Comparison of ENCODE assay signal across 21 cellular contexts in genomic region chr17:13728751-13729150, GRCh38.
DNase-seq lines count a peak whose midpoint lies in the region; ATAC-seq and TF ChIP-seq lines count a peak whose summit lies in the region.
"Had no signal": no experiment of that assay in that cellular context is flagged by ENCODE, and none has a peak within 500 bp of the region (broad histone marks: within the 10 kb centered on the region; RNA-seq: fewer than 3 reads in every experiment).

No MANE protein-coding gene starts in this region.

- H3K27me3 ChIP-seq in PC-3 (ENCODE audit: low read length) (no peaks in the 10 kb centered on the region), smooth muscle cell (ENCODE audit: low read depth) (no peaks in the 10 kb centered on the region)
- H3K27me3 ChIP-seq: BE2C, gastroesophageal sphincter had no signal

- no peak for TF ChIP-seq CTCF in PC-3 (conservative IDR thresholded peaks at IDR 0.05; ENCODE audit: low read depth, low read length)
- no peak for TF ChIP-seq CTCF in smooth muscle cell (IDR thresholded peaks at IDR 0.05; ENCODE audit: borderline replicate concordance, insufficient read depth, poor library complexity, severe bottlenecking)

- peaks cover 6 to 17% of the 10 kb centered on the region in 2 donors for H3K9me3 Mint-ChIP-seq in stimulated activated naive CD8-positive, alpha-beta T cell treated with anti-CD3 and anti-CD28 coated beads, Interleukin-15, amount 100 ng/mL, for 72 hours

- POLR2A ChIA-PET in PC-3 (lab: Charles Lee; ENCODE audit: unreplicated experiment): no interaction called here

- H3K4me3 ChIP-seq in PC-3 (ENCODE audit: low read length): peak overlapping the region; percentile 18; the same call in 1 of the 2 replicates
- H3K4me3 ChIP-seq in smooth muscle cell: no peak overlapping the region
- H3K4me3 ChIP-seq: gastroesophageal sphincter had no signal

- H3K4me2 ChIP-seq in PC-3 (ENCODE audit: low read length) (peak overlapping the region; percentile 62), smooth muscle cell (no peak overlapping the region)

- H3K9ac ChIP-seq in PC-3 (ENCODE audit: low read length) (peak overlapping the region; percentile 62), smooth muscle cell (ENCODE audit: low read depth) (no peak overlapping the region)

- no peaks in the 10 kb centered on the region for H3K9me3 ChIP-seq in PC-3 (ENCODE audit: low read length)
- H3K9me3 ChIP-seq in smooth muscle cell (replicated peaks; ENCODE audit: low read depth): no peaks in the 10 kb centered on the region
- H3K9me3 ChIP-seq: BE2C, gastroesophageal sphincter had no signal

- no peaks in the 10 kb centered on the region for H3K79me2 ChIP-seq in PC-3 (ENCODE audit: low read length)
- H3K79me2 ChIP-seq in smooth muscle cell (ENCODE audit: low read depth): no peaks in the 10 kb centered on the region

- peak overlapping the region; percentile 91 for H3K27ac ChIP-seq in PC-3 (ENCODE audit: low read length)
- peak overlapping the region; percentile 53 for H3K27ac ChIP-seq in epithelial cell of prostate
- peak overlapping the region; percentile 1 for H3K27ac ChIP-seq in smooth muscle cell (ENCODE audit: low read depth)
- H3K27ac ChIP-seq: gastroesophageal sphincter had no signal

- DNase-seq in ELR (ENCODE audit: low read depth) (peak; percentile 89), PC-3 (peak; percentile 91), epithelial cell of prostate (ENCODE audit: low read depth, low spot score) (no peak), smooth muscle cell (lab: John Stamatoyannopoulos, UW; ENCODE audit: unreplicated experiment) (no peak), NCI-H1092 (lab: John Stamatoyannopoulos, UW) (no peak)
- no peak for DNase-seq in stimulated activated naive CD4-positive, alpha-beta T cell treated with Interleukin-2 at 50 U/mL for 16 hours (lab: John Stamatoyannopoulos, UW)
- no peak for DNase-seq in stimulated activated naive CD8-positive, alpha-beta T cell treated with anti-CD3 and anti-CD28 coated beads, Interleukin-15, amount 100 ng/mL, for 72 hours
- DNase-seq: activated naive CD4-positive, alpha-beta T cell treated with Interleukin-2 at 50 U/mL for 16 hours; activated T-cell treated with anti-CD3 and anti-CD28 coated beads, Interleukin-2, amount 50 U/mL, for 1 hour; amniotic stem cell; BE2C; caudate nucleus; DMS79 treated with DMSO at 0.1 percent for 48 hours; NCI-H146; NCI-H510A treated with DMSO at 0.1 percent for 48 hours; small intestine; stimulated activated naive B cell treated with anti-CD40 and anti-IgM and Interleukin-4, amounts not matched to agents 10 μg/mL and 1 μg/mL and 100 μg/mL, for 72 hours had no signal

- no peaks in the 10 kb centered on the region for H3K9me2 ChIP-seq in PC-3 (replicated peaks; ENCODE audit: low read length)

- ATAC-seq in PC-3: no peak
- no peak for ATAC-seq in stimulated activated naive CD8-positive, alpha-beta T cell treated with anti-CD3 and anti-CD28 coated beads, Interleukin-15, amount 100 ng/mL, for 72 hours
- ATAC-seq: gastroesophageal sphincter; stimulated activated naive B cell treated with anti-CD40 and anti-IgM and Interleukin-4, amounts not matched to agents 10 μg/mL and 1 μg/mL and 100 μg/mL, for 72 hours had no signal

- no peak overlapping the region for H3K4me3 Mint-ChIP-seq in stimulated activated naive CD8-positive, alpha-beta T cell treated with anti-CD3 and anti-CD28 coated beads, Interleukin-15, amount 100 ng/mL, for 72 hours
- H3K4me3 Mint-ChIP-seq: dendritic cell treated with granulocyte-macrophage colony-stimulating factor and Interleukin-4, amounts not matched to agents 40 ng/mL and 50 ng/mL, for 4 days; IgD-negative memory B cell; stimulated activated naive B cell treated with anti-CD40 and anti-IgM and Interleukin-4, amounts not matched to agents 10 μg/mL and 1 μg/mL and 100 μg/mL, for 72 hours had no signal

- no peaks in the 10 kb centered on the region for H3K27me3 Mint-ChIP-seq in stimulated activated naive CD8-positive, alpha-beta T cell treated with anti-CD3 and anti-CD28 coated beads, Interleukin-15, amount 100 ng/mL, for 72 hours
- H3K27me3 Mint-ChIP-seq: IgD-negative memory B cell, progenitor cell of endocrine pancreas had no signal

- BruUV-seq in PC-3 (replicated peaks; lab: Mats Ljungman, UMichigan): no TSS peak

- no peaks in the 10 kb centered on the region for H3K4me1 Mint-ChIP-seq in stimulated activated naive CD8-positive, alpha-beta T cell treated with anti-CD3 and anti-CD28 coated beads, Interleukin-15, amount 100 ng/mL, for 72 hours
- H3K4me1 Mint-ChIP-seq: IgD-negative memory B cell; stimulated activated naive B cell treated with anti-CD40 and anti-IgM and Interleukin-4, amounts not matched to agents 10 μg/mL and 1 μg/mL and 100 μg/mL, for 72 hours had no signal

- H3K36me3 ChIP-seq in PC-3 (ENCODE audit: low read depth, low read length): no peaks in the 10 kb centered on the region
- H3K36me3 ChIP-seq in smooth muscle cell (ENCODE audit: low read depth): no peaks in the 10 kb centered on the region
- H3K36me3 ChIP-seq: BE2C, gastroesophageal sphincter had no signal

- H2AFZ ChIP-seq in PC-3 (ENCODE audit: low read length): 0 out of 2 replicates have a peak overlapping the region, but pooled peaks have one; percentile 33
- no peak overlapping the region for H2AFZ ChIP-seq in smooth muscle cell (ENCODE audit: low read depth)

- intact Hi-C loops in PC-3 (cut with micrococcal nuclease): no loop called here

- WGBS in smooth muscle cell (ENCODE audit: low lambda C conversion rate): 27% methylated on average over 4 of the region's 4 CpGs

- H3F3A ChIP-seq in PC-3 (ENCODE audit: low read length, unreplicated experiment) (no peaks in the 10 kb centered on the region), smooth muscle cell (ENCODE audit: low read depth) (no peaks in the 10 kb centered on the region)

- no peak overlapping the region for H3K27ac Mint-ChIP-seq in stimulated activated naive CD8-positive, alpha-beta T cell treated with anti-CD3 and anti-CD28 coated beads, Interleukin-15, amount 100 ng/mL, for 72 hours
- H3K27ac Mint-ChIP-seq: dendritic cell treated with granulocyte-macrophage colony-stimulating factor and Interleukin-4, amounts not matched to agents 40 ng/mL and 50 ng/mL, for 4 days; IgD-negative memory B cell; progenitor cell of endocrine pancreas; stimulated activated naive B cell treated with anti-CD40 and anti-IgM and Interleukin-4, amounts not matched to agents 10 μg/mL and 1 μg/mL and 100 μg/mL, for 72 hours had no signal

- H4K20me1 ChIP-seq in PC-3 (ENCODE audit: low read length) (no peaks in the 10 kb centered on the region), smooth muscle cell (ENCODE audit: low read depth) (no peaks in the 10 kb centered on the region)

- H3K4me1 ChIP-seq in PC-3 (ENCODE audit: insufficient read depth, low read length) (peaks cover 46% of the 10 kb centered on the region), smooth muscle cell (ENCODE audit: low read depth) (peaks cover 2% of the 10 kb centered on the region)
- H3K4me1 ChIP-seq: BE2C, gastroesophageal sphincter had no signal

- CTCF ChIA-PET in PC-3 (lab: Charles Lee): no interaction called here

Comparison
In these comparisons a context has a peak if more than half of its experiments do, and no peak if none do; other contexts are left out.
1. DNase-seq: peak in ELR (single experiment) and PC-3 (single experiment); none in epithelial cell of prostate (single experiment), smooth muscle cell (single experiment), NCI-H1092 (single experiment), stimulated activated naive CD4-positive, alpha-beta T cell treated with Interleukin-2 at 50 U/mL for 16 hours (single experiment) and stimulated activated naive CD8-positive, alpha-beta T cell treated with anti-CD3 and anti-CD28 coated beads, Interleukin-15, amount 100 ng/mL, for 72 hours (0 of 2).
2. H3K27ac ChIP-seq: peak in every context shown above with its lines; median percentile 91 in PC-3; 53 in epithelial cell of prostate; 1 in smooth muscle cell.